1 cellular context compared by ENCODE assay signal in genomic region chr9:137114613-137115393, GRCh38.
A peak's percentile ranks its signal among the peaks of the same experiment; 100 is the strongest.
TF ChIP-seq lines count a peak whose summit lies in the region.

DPP7 (minus strand) TSS chr9:137114733; CDS start chr9:137114713, 20 bp downstream.

TF ChIP-seq in K562, 482 proteins besides CTCF, POLR2A, EP300 and RAD21 (continued from another document and continues in another):
- TF ChIP-seq BCLAF1 (IDR thresholded peaks at IDR 0.05; ENCODE audit: borderline replicate concordance in 1 of 2, control insufficient read depth in 1 of 2, low read depth in 2 of 2, low read length in 1 of 2) (no peak), ZBTB1 (CRISPR knock-in tag; IDR thresholded peaks at IDR 0.05; ENCODE audit: borderline replicate concordance, low read depth) (no peak), VEZF1 (CRISPR knock-in tag; IDR thresholded peaks at IDR 0.05) (peak; percentile 62), KLF13 (tag; IDR thresholded peaks at IDR 0.05; ENCODE audit: borderline replicate concordance, low read depth) (no peak), C11orf30 (IDR thresholded peaks at IDR 0.05; ENCODE audit: low read depth) (no peak; the same call in 1 of the 2 replicates), ZNF408 (CRISPR knock-in tag; IDR thresholded peaks at IDR 0.05; ENCODE audit: low read depth) (no peak), SMAD3 (CRISPR knock-in tag; conservative IDR thresholded peaks at IDR 0.05) (no peak), MAFK (IDR thresholded peaks at IDR 0.05; ENCODE audit: low read length) (no peak), ASH1L (IDR thresholded peaks at IDR 0.05; ENCODE audit: borderline replicate concordance, low read depth, partially characterized antibody) (no peak), KLF16 (IDR thresholded peaks at IDR 0.05) (no peak), PHTF2 (CRISPR knock-in tag; IDR thresholded peaks at IDR 0.05) (no peak), CBX5 (IDR thresholded peaks at IDR 0.05; ENCODE audit: borderline replicate concordance, low read depth) (no peak), NCOA4 (IDR thresholded peaks at IDR 0.05; ENCODE audit: partially characterized antibody) (no peak), ZNF589 (CRISPR knock-in tag; IDR thresholded peaks at IDR 0.05; ENCODE audit: low read depth) (peak; percentile 57; the same call in 1 of the 2 replicates), ZNF3 (CRISPR knock-in tag; IDR thresholded peaks at IDR 0.05) (no peak), ETV6 (IDR thresholded peaks at IDR 0.05; ENCODE audit: borderline replicate concordance in 1 of 2, low read depth in 2 of 2, low read length in 1 of 2) (no peak), ETV6 (CRISPR knock-in tag; IDR thresholded peaks at IDR 0.05; ENCODE audit: borderline replicate concordance) (no peak), ZNF407 (IDR thresholded peaks at IDR 0.05; ENCODE audit: low read depth) (no peak), ZNF398 (CRISPR knock-in tag; IDR thresholded peaks at IDR 0.05) (no peak), HBP1 (CRISPR knock-in tag; IDR thresholded peaks at IDR 0.05) (no peak), PCBP1 (IDR thresholded peaks at IDR 0.05; ENCODE audit: low read depth, low read length, poor library complexity, severe bottlenecking) (no peak), POU5F1 (IDR thresholded peaks at IDR 0.05; ENCODE audit: borderline replicate concordance, low read depth, low read length, partially characterized antibody) (no peak), STAT5A (IDR thresholded peaks at IDR 0.05; ENCODE audit: borderline replicate concordance, low read length) (no peak), SRSF3 (IDR thresholded peaks at IDR 0.05; ENCODE audit: insufficient read depth, low read length) (no peak), EP400 (IDR thresholded peaks at IDR 0.05) (no peak; the same call in 1 of the 2 replicates), GATA2 (CRISPR knock-in tag; IDR thresholded peaks at IDR 0.05) (no peak), NFE2 (IDR thresholded peaks at IDR 0.05; ENCODE audit: low read depth) (no peak)
- TF ChIP-seq, protein P1, sequence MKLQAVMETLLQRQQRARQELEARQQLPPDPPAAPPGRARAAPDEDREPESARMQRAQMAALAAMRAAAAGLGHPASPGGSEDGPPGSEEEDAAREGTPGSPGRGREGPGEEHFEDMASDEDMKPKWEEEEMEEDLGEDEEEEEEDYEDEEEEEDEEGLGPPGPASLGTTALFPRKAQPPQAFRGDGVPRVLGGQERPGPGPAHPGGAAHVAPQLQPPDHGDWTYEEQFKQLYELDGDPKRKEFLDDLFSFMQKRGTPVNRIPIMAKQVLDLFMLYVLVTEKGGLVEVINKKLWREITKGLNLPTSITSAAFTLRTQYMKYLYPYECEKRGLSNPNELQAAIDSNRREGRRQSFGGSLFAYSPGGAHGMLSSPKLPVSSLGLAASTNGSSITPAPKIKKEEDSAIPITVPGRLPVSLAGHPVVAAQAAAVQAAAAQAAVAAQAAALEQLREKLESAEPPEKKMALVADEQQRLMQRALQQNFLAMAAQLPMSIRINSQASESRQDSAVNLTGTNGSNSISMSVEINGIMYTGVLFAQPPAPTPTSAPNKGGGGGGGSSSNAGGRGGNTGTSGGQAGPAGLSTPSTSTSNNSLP (IDR thresholded peaks at IDR 0.05; ENCODE audit: borderline replicate concordance, low read depth, low read length) = no peak
- TF ChIP-seq, protein P2, sequence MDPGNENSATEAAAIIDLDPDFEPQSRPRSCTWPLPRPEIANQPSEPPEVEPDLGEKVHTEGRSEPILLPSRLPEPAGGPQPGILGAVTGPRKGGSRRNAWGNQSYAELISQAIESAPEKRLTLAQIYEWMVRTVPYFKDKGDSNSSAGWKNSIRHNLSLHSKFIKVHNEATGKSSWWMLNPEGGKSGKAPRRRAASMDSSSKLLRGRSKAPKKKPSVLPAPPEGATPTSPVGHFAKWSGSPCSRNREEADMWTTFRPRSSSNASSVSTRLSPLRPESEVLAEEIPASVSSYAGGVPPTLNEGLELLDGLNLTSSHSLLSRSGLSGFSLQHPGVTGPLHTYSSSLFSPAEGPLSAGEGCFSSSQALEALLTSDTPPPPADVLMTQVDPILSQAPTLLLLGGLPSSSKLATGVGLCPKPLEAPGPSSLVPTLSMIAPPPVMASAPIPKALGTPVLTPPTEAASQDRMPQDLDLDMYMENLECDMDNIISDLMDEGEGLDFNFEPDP (CRISPR knock-in tag; IDR thresholded peaks at IDR 0.05) = no peak
- TF ChIP-seq, protein P3, sequence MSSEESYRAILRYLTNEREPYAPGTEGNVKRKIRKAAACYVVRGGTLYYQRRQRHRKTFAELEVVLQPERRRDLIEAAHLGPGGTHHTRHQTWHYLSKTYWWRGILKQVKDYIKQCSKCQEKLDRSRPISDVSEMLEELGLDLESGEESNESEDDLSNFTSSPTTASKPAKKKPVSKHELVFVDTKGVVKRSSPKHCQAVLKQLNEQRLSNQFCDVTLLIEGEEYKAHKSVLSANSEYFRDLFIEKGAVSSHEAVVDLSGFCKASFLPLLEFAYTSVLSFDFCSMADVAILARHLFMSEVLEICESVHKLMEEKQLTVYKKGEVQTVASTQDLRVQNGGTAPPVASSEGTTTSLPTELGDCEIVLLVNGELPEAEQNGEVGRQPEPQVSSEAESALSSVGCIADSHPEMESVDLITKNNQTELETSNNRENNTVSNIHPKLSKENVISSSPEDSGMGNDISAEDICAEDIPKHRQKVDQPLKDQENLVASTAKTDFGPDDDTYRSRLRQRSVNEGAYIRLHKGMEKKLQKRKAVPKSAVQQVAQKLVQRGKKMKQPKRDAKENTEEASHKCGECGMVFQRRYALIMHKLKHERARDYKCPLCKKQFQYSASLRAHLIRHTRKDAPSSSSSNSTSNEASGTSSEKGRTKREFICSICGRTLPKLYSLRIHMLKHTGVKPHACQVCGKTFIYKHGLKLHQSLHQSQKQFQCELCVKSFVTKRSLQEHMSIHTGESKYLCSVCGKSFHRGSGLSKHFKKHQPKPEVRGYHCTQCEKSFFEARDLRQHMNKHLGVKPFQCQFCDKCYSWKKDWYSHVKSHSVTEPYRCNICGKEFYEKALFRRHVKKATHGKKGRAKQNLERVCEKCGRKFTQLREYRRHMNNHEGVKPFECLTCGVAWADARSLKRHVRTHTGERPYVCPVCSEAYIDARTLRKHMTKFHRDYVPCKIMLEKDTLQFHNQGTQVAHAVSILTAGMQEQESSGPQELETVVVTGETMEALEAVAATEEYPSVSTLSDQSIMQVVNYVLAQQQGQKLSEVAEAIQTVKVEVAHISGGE (CRISPR knock-in tag; IDR thresholded peaks at IDR 0.05) = no peak
- TF ChIP-seq, protein P4, sequence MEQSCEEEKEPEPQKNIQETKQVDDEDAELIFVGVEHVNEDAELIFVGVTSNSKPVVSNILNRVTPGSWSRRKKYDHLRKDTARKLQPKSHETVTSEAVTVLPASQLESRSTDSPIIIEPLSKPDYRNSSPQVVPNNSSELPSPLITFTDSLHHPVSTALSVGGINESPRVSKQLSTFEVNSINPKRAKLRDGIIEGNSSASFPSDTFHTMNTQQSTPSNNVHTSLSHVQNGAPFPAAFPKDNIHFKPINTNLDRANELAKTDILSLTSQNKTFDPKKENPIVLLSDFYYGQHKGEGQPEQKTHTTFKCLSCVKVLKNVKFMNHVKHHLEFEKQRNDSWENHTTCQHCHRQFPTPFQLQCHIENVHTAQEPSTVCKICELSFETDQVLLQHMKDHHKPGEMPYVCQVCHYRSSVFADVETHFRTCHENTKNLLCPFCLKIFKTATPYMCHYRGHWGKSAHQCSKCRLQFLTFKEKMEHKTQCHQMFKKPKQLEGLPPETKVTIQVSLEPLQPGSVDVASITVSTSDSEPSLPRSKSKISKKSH (CRISPR knock-in tag; IDR thresholded peaks at IDR 0.05) = no peak
